ENCODE assay signal across 15 cellular contexts in the genomic region with DNA sequence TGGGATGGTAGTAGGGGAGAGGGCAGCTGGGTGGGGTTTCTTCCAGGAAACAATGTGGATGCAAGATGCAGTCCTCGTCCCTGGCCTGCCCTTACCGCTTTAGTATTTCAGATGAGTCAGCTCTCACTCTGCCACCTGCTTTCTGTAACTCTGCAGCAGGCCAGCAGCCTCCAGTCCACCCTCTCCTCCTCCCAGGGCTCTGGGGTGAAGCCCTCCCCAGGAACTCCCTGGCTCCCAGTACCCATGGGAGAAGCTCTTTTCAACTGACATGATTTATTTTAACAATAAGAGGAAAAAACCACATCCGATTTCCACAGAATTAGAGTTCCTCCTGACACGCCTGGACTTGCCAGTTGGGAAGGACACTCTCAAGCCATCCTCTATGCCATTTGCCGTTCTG.
DNase-seq lines count a peak whose midpoint lies in the region; ATAC-seq lines count a peak whose summit lies in the region.
"Had no signal": no experiment of that assay in that cellular context is flagged by ENCODE, and none has a peak within 500 bp of the region (broad histone marks: within the 10 kb centered on the region; RNA-seq: fewer than 3 reads in every experiment).

No MANE protein-coding gene starts in this region.

- peaks cover 27% of the 10 kb centered on the region for H3K4me1 Mint-ChIP-seq in stimulated activated naive CD8-positive, alpha-beta T cell treated with anti-CD3 and anti-CD28 coated beads, Interleukin-15, amount 100 ng/mL, for 72 hours

- H3K36me3 ChIP-seq in adipocyte (ENCODE audit: control insufficient read depth, insufficient read depth, low read length, severe bottlenecking): no peaks in the 10 kb centered on the region
- no peaks in the 10 kb centered on the region for H3K36me3 ChIP-seq in neuron (ENCODE audit: insufficient read depth, low read length)
- H3K36me3 ChIP-seq: suprapubic skin had no signal

- H3K4me1 ChIP-seq in adipocyte (ENCODE audit: control insufficient read depth, insufficient read depth, low read length) (peaks cover 13% of the 10 kb centered on the region), neuron (ENCODE audit: insufficient read depth, low read length) (no peaks in the 10 kb centered on the region)

- H3K27me3 ChIP-seq in adipocyte (replicated peaks; ENCODE audit: control insufficient read depth, insufficient read depth, low read length): peaks cover 2% of the 10 kb centered on the region
- no peaks in the 10 kb centered on the region for H3K27me3 ChIP-seq in neuron (ENCODE audit: insufficient read depth, low read length)
- H3K27me3 ChIP-seq: hepatocyte, suprapubic skin had no signal

- no peaks in the 10 kb centered on the region for H3K27me3 Mint-ChIP-seq in stimulated activated naive CD8-positive, alpha-beta T cell treated with anti-CD3 and anti-CD28 coated beads, Interleukin-15, amount 100 ng/mL, for 72 hours
- H3K27me3 Mint-ChIP-seq: activated CD4-positive, alpha-beta T cell treated with anti-CD3 and anti-CD28 coated beads, Interleukin-2, amount 10 ng/mL, durations not matched to agents 7 days and 5 days had no signal

- H3K9me3 Mint-ChIP-seq in stimulated activated naive CD8-positive, alpha-beta T cell treated with anti-CD3 and anti-CD28 coated beads, Interleukin-15, amount 100 ng/mL, for 72 hours: no peaks in the 10 kb centered on the region
- H3K9me3 Mint-ChIP-seq: endodermal cell, natural killer cell had no signal

- H3K9ac ChIP-seq in adipocyte (ENCODE audit: low read length): no peak overlapping the region

- H3K27ac Mint-ChIP-seq in stimulated activated naive CD8-positive, alpha-beta T cell treated with anti-CD3 and anti-CD28 coated beads, Interleukin-15, amount 100 ng/mL, for 72 hours: no peak overlapping the region
- H3K27ac Mint-ChIP-seq: activated CD4-positive, alpha-beta T cell treated with anti-CD3 and anti-CD28 coated beads, Interleukin-2, amount 10 ng/mL, durations not matched to agents 7 days and 5 days; endodermal cell had no signal

- peak overlapping the region; percentile 5 for H2AFZ ChIP-seq in neuron (ENCODE audit: low read depth, low read length)
- H2AFZ ChIP-seq: hepatocyte had no signal

- H3K4me3 ChIP-seq in adipocyte (ENCODE audit: low read length) (no peak overlapping the region), neuron (ENCODE audit: low read length) (no peak overlapping the region)
- H3K4me3 ChIP-seq: hepatocyte, skin epidermis, suprapubic skin had no signal

- H3K9me3 ChIP-seq in adipocyte (ENCODE audit: control insufficient read depth, low read length) (no peaks in the 10 kb centered on the region), neuron (ENCODE audit: low read length) (no peaks in the 10 kb centered on the region)
- H3K9me3 ChIP-seq: suprapubic skin had no signal

- H3K4me3 Mint-ChIP-seq in stimulated activated naive CD8-positive, alpha-beta T cell treated with anti-CD3 and anti-CD28 coated beads, Interleukin-15, amount 100 ng/mL, for 72 hours: no peak overlapping the region
- H3K4me3 Mint-ChIP-seq: activated CD4-positive, alpha-beta T cell treated with anti-CD3 and anti-CD28 coated beads, Interleukin-2, amount 10 ng/mL, durations not matched to agents 7 days and 5 days; endodermal cell; natural killer cell had no signal

- ATAC-seq in HG03521 (IDR thresholded peaks at IDR 0.05; ENCODE audit: unreplicated experiment) (no peak), HG03025 (IDR thresholded peaks at IDR 0.05; ENCODE audit: low FRiP score, unreplicated experiment) (no peak)
- no peak for ATAC-seq in stimulated activated naive CD8-positive, alpha-beta T cell treated with anti-CD3 and anti-CD28 coated beads, Interleukin-15, amount 100 ng/mL, for 72 hours
- ATAC-seq: left lobe of liver, natural killer cell had no signal

- peak; percentile 11 for DNase-seq in GM03348 (ENCODE audit: low spot score)
- peak; percentile 87 for DNase-seq in NCI-H1105 treated with DMSO at 0.1 percent for 48 hours (lab: John Stamatoyannopoulos, UW)
- DNase-seq in adipocyte (ENCODE audit: low read depth): peak; percentile 11
- DNase-seq in stimulated activated naive CD8-positive, alpha-beta T cell treated with anti-CD3 and anti-CD28 coated beads, Interleukin-15, amount 100 ng/mL, for 72 hours: no peak
- DNase-seq: activated CD4-positive, alpha-beta T cell treated with anti-CD3 and anti-CD28 coated beads, Interleukin-2, amount 10 ng/mL, durations not matched to agents 7 days and 5 days; endodermal cell; MM.1S; natural killer cell had no signal

Comparison
In these comparisons a context has a peak if more than half of its experiments do, and no peak if none do; other contexts are left out.
1. DNase-seq: peak in GM03348 (single experiment), NCI-H1105 treated with DMSO at 0.1 percent for 48 hours (single experiment) and adipocyte (single experiment); none in stimulated activated naive CD8-positive, alpha-beta T cell treated with anti-CD3 and anti-CD28 coated beads, Interleukin-15, amount 100 ng/mL, for 72 hours (0 of 2).